Comparison of ENCODE assay signal across 9 cellular contexts in genomic region chr11:128451651-128452470, GRCh38.
DNase-seq lines count a peak whose midpoint lies in the region; ATAC-seq and TF ChIP-seq lines count a peak whose summit lies in the region.
"Had no signal": no experiment of that assay in that cellular context is flagged by ENCODE, and none has a peak within 500 bp of the region (broad histone marks: within the 10 kb centered on the region; RNA-seq: fewer than 3 reads in every experiment).

No MANE protein-coding gene starts in this region.

- H3K4me3 ChIP-seq in subcutaneous abdominal adipose tissue (ENCODE audit: low read depth in 1 of 5, low read length in 5 of 5): peak overlapping the region in 4 of 5 donors; percentile 10 to 62 (median 44)

- peak overlapping the region in 1 of 5 donors; percentile 15 for H3K9ac ChIP-seq in subcutaneous abdominal adipose tissue (ENCODE audit: low read length in 5 of 5)

- ATAC-seq in HG02642 (IDR thresholded peaks at IDR 0.05; ENCODE audit: poor library complexity, unreplicated experiment): peak; percentile 36
- peak; percentile 26 for ATAC-seq in activated naive CD8-positive, alpha-beta T cell treated with anti-CD3 and anti-CD28 coated beads, Interleukin-2, amount 50 U/mL, for 24 hours
- ATAC-seq in HG03039 (IDR thresholded peaks at IDR 0.05; ENCODE audit: unreplicated experiment): no peak
- no peak for ATAC-seq in GM18505 (IDR thresholded peaks at IDR 0.05; ENCODE audit: unreplicated experiment)
- ATAC-seq in HG03196 (IDR thresholded peaks at IDR 0.05; ENCODE audit: unreplicated experiment): no peak
- ATAC-seq: activated T-cell treated with anti-CD3 and anti-CD28 coated beads, Interleukin-2, amount 50 U/mL, for 4 hours had no signal

- H3K27me3 ChIP-seq in layer of hippocampus (ENCODE audit: control insufficient read depth, insufficient read depth, low read length) (no peaks in the 10 kb centered on the region), subcutaneous abdominal adipose tissue (ENCODE audit: control insufficient read depth in 5 of 5, insufficient read depth in 4 of 5, low read length in 5 of 5) (peaks cover 0 to 5% (median 0%) of the 10 kb centered on the region in 5 donors)

- H3K27me3 Mint-ChIP-seq in activated naive CD8-positive, alpha-beta T cell treated with anti-CD3 and anti-CD28 coated beads, Interleukin-2, amount 50 U/mL, for 24 hours: no peaks in the 10 kb centered on the region

- H3K9me3 ChIP-seq in subcutaneous abdominal adipose tissue (ENCODE audit: control insufficient read depth in 5 of 5, low read length in 5 of 5): no peaks in the 10 kb centered on the region

- peaks cover 27% of the 10 kb centered on the region for H3K36me3 Mint-ChIP-seq in activated naive CD8-positive, alpha-beta T cell treated with anti-CD3 and anti-CD28 coated beads, Interleukin-2, amount 50 U/mL, for 24 hours (ENCODE audit: low read depth)

- TF ChIP-seq POLR2A in GM18505 (IDR thresholded peaks at IDR 0.05; ENCODE audit: borderline replicate concordance, extremely low read depth, insufficient read depth, insufficient read length): no peak

- H3K27ac Mint-ChIP-seq in activated naive CD8-positive, alpha-beta T cell treated with anti-CD3 and anti-CD28 coated beads, Interleukin-2, amount 50 U/mL, for 24 hours: peak overlapping the region; percentile 63

- peaks cover 0 to 6% (median 2%) of the 10 kb centered on the region in 5 donors for H3K36me3 ChIP-seq in subcutaneous abdominal adipose tissue (ENCODE audit: control insufficient read depth in 5 of 5, insufficient read depth in 5 of 5, low read length in 5 of 5)

- H3K4me3 Mint-ChIP-seq in activated naive CD8-positive, alpha-beta T cell treated with anti-CD3 and anti-CD28 coated beads, Interleukin-2, amount 50 U/mL, for 24 hours: no peak overlapping the region

- H3K4me1 Mint-ChIP-seq in activated naive CD8-positive, alpha-beta T cell treated with anti-CD3 and anti-CD28 coated beads, Interleukin-2, amount 50 U/mL, for 24 hours: peaks cover 79% of the 10 kb centered on the region

- H3K4me1 ChIP-seq in subcutaneous abdominal adipose tissue (ENCODE audit: control insufficient read depth in 5 of 5, insufficient read depth in 5 of 5, low read length in 5 of 5): peaks cover 3 to 31% (median 16%) of the 10 kb centered on the region in 5 donors

- DNase-seq in activated naive CD8-positive, alpha-beta T cell treated with anti-CD3 and anti-CD28 coated beads, Interleukin-2, amount 50 U/mL, for 24 hours: no peak
- no peak for DNase-seq in NCI-H526 (lab: John Stamatoyannopoulos, UW)
- DNase-seq: activated T-cell treated with anti-CD3 and anti-CD28 coated beads, Interleukin-2, amount 50 U/mL, for 4 hours had no signal

- H3K27ac ChIP-seq in layer of hippocampus (ENCODE audit: low read depth, low read length) (peak overlapping the region; percentile 81), subcutaneous abdominal adipose tissue (ENCODE audit: low read depth, low read length) (peak overlapping the region; percentile 11)

- H3K9me3 Mint-ChIP-seq in activated naive CD8-positive, alpha-beta T cell treated with anti-CD3 and anti-CD28 coated beads, Interleukin-2, amount 50 U/mL, for 24 hours: no peaks in the 10 kb centered on the region
- H3K9me3 Mint-ChIP-seq: activated T-cell treated with anti-CD3 and anti-CD28 coated beads, Interleukin-2, amount 50 U/mL, for 4 hours had no signal

Comparison
In these comparisons a context has a peak if more than half of its experiments do, and no peak if none do; other contexts are left out.
1. ATAC-seq: peak in HG02642 (single experiment) and activated naive CD8-positive, alpha-beta T cell treated with anti-CD3 and anti-CD28 coated beads, Interleukin-2, amount 50 U/mL, for 24 hours (single experiment); none in HG03039 (single experiment), GM18505 (single experiment) and HG03196 (single experiment).